ENCODE assay signal across 8 cellular contexts in genomic region chr9:131278421-131279111, GRCh38. TPM values are rescaled to one million over a fixed set of nuclear protein-coding genes. Genes with fewer than 3 reads are reported as not detected.
DNase-seq lines count a peak whose midpoint lies in the region; ATAC-seq, FAIRE-seq and TF ChIP-seq lines count a peak whose summit lies in the region.

No MANE protein-coding gene starts in this region.

- no peaks in the 10 kb centered on the region for H3K79me2 ChIP-seq in PC-3 (ENCODE audit: low read length)

- CTCF ChIA-PET in PC-3 (lab: Charles Lee) = no interaction called here

- no peaks in the 10 kb centered on the region for H3K9me2 ChIP-seq in PC-3 (replicated peaks; ENCODE audit: low read length)

- H3K27me3 Mint-ChIP-seq in osteocyte (ENCODE audit: unreplicated experiment) = peaks cover 26% of the 10 kb centered on the region

- H3K9me3 ChIP-seq in ES-I3 (ENCODE audit: control insufficient read depth, insufficient read depth, low read length) (no peaks in the 10 kb centered on the region), PC-3 (ENCODE audit: low read length) (no peaks in the 10 kb centered on the region), colonic mucosa (no peaks in the 10 kb centered on the region)

- no peak for FAIRE-seq in HTR-8/SVneo (lab: Jason Lieb, UNC)

- no peaks in the 10 kb centered on the region for H3K9me3 Mint-ChIP-seq in osteocyte (ENCODE audit: unreplicated experiment)

- H3K9ac ChIP-seq in ES-I3 (ENCODE audit: low read depth, low read length) (peak overlapping the region; percentile 34; the same call in 1 of the 2 replicates), PC-3 (ENCODE audit: low read length) (no peak overlapping the region), colonic mucosa (ENCODE audit: low read depth in 2 of 2, low read length in 2 of 2) (no peak overlapping the region)

- peaks cover 12% of the 10 kb centered on the region for H3K4me1 Mint-ChIP-seq in osteocyte (ENCODE audit: unreplicated experiment)

- H3K27me3 ChIP-seq in PC-3 (ENCODE audit: low read length) (peaks cover 18% of the 10 kb centered on the region), colonic mucosa (peaks cover 32% of the 10 kb centered on the region)

- intact Hi-C loops in PC-3 (cut with micrococcal nuclease) (no loop called here), colonic mucosa (cut with DNase I) (no loop called here)

- no peak overlapping the region for H3K27ac Mint-ChIP-seq in osteocyte (ENCODE audit: unreplicated experiment)

- no peak for DNase-seq in PC-3
- no peak for DNase-seq in colonic mucosa
- no peak for DNase-seq in osteocyte (ENCODE audit: extremely low spot score, unreplicated experiment)
- DNase-seq in epidermal melanocyte (ENCODE audit: insufficient read length, low spot score) = no peak
- no peak for DNase-seq in HTR-8/SVneo (ENCODE audit: insufficient read length, low spot score)
- DNase-seq in NCI-H226 = no peak

- POLR2A ChIA-PET in PC-3 (lab: Charles Lee; ENCODE audit: unreplicated experiment) = no interaction called here

- H3F3A ChIP-seq in PC-3 (ENCODE audit: low read length, unreplicated experiment) = no peaks in the 10 kb centered on the region

- H3K36me3 ChIP-seq in ES-I3 (ENCODE audit: insufficient read depth, low read length) (no peaks in the 10 kb centered on the region), PC-3 (ENCODE audit: low read depth, low read length) (no peaks in the 10 kb centered on the region), colonic mucosa (no peaks in the 10 kb centered on the region)

- ATAC-seq in PC-3 (no peak), HG02840 (IDR thresholded peaks at IDR 0.05; ENCODE audit: low FRiP score, unreplicated experiment) (no peak)

- H4K20me1 ChIP-seq in PC-3 (ENCODE audit: low read length) = no peaks in the 10 kb centered on the region

- TF ChIP-seq CTCF in PC-3 (conservative IDR thresholded peaks at IDR 0.05; ENCODE audit: low read depth, low read length) (no peak), colonic mucosa (IDR thresholded peaks at IDR 0.05) (no peak), osteocyte (IDR thresholded peaks at IDR 0.05) (no peak)

- H3K4me2 ChIP-seq in PC-3 (ENCODE audit: low read length) = peak overlapping the region; percentile 54

- peaks cover 18% of the 10 kb centered on the region for H3K4me1 ChIP-seq in ES-I3 (ENCODE audit: insufficient read depth, low read length)
- H3K4me1 ChIP-seq in PC-3 (ENCODE audit: insufficient read depth, low read length) = no peaks in the 10 kb centered on the region
- H3K4me1 ChIP-seq in colonic mucosa = no peaks in the 10 kb centered on the region

- H3K27ac ChIP-seq in PC-3 (ENCODE audit: low read length) = no peak overlapping the region
- H3K27ac ChIP-seq in colonic mucosa = no peak overlapping the region

- no TSS peak for BruUV-seq in PC-3 (replicated peaks; lab: Mats Ljungman, UMichigan)

- peak overlapping the region; percentile 75 for H3K4me3 Mint-ChIP-seq in osteocyte (ENCODE audit: unreplicated experiment)

- H3K4me3 ChIP-seq in PC-3 (ENCODE audit: low read length) (no peak overlapping the region; the same call in 1 of the 2 replicates), colonic mucosa (peak overlapping the region; percentile 62)

- no peaks in the 10 kb centered on the region for H3K36me3 Mint-ChIP-seq in osteocyte (ENCODE audit: unreplicated experiment)

- 0 out of 2 replicates have a peak overlapping the region, but pooled peaks have one; percentile 30 for H2AFZ ChIP-seq in PC-3 (ENCODE audit: low read length)

RNA-seq across cellular contexts. Expression of gene FAM78A, which starts 2.3 kb away (rescaled TPM):
- 0.07 and 0.40 TPM in 2 replicates for total RNA-seq in PC-3 (2014; rRNA removed)
- 1 to 10 TPM; 1.5 to 2.0 TPM for total RNA-seq in colonic mucosa
- 1.0 and 1.1 TPM in 2 replicates for total RNA-seq in osteocyte

RNA-seq across cellular contexts. Expression of gene PLPP7, which starts 11.0 kb away (rescaled TPM):
- total RNA-seq in PC-3 (2014; rRNA removed) (0.98 TPM in 1 of 2 replicates, not detected in the other), colonic mucosa (1 to 10 TPM in 1 of 2 donors, under 1 TPM in 1; 0.40 to 1.1 TPM), osteocyte (0.68 and 0.73 TPM in 2 replicates)
